In genomic region chr14:100585448-100586152, GRCh38 we compare ENCODE assay signal across 10 cellular contexts. TPM values are rescaled to one million over a fixed set of nuclear protein-coding genes. Genes with fewer than 3 reads are reported as not detected.
DNase-seq lines count a peak whose midpoint lies in the region; ATAC-seq, FAIRE-seq and TF ChIP-seq lines count a peak whose summit lies in the region.
"Had no signal": no experiment of that assay in that cellular context is flagged by ENCODE, and none has a peak within 500 bp of the region (broad histone marks: within the 10 kb centered on the region; RNA-seq: fewer than 3 reads in every experiment).

No MANE protein-coding gene starts in this region.

- no peak for TF ChIP-seq EP300 in A549 (IDR thresholded peaks at IDR 0.05)

- CTCF ChIA-PET in A549 (lab: Yijun Ruan, JAX) = interaction anchor here (1.0 to 2.5 kb wide), 2 partner anchors 10 to 201 kb away, joined by 3 to 9 read pairs; no protein-coding TSS in a partner anchor

- POLR2A ChIA-PET in A549 (lab: Yijun Ruan, JAX) = no interaction called here

- peak overlapping the region; percentile 15 to 75 (median 36) for H3K4me3 Mint-ChIP-seq in CD4-positive, CD25-positive, alpha-beta regulatory T cell
- peak overlapping the region; percentile 55 for H3K4me3 Mint-ChIP-seq in activated T-helper 17 cell treated with anti-CD3 and anti-CD28 coated beads, Interleukin-2, amount 50 U/mL, for 72 hours

- H3K4me1 ChIP-seq in A549 = peaks cover 10% of the 10 kb centered on the region
- H3K4me1 ChIP-seq in CD4-positive, CD25-positive, alpha-beta regulatory T cell (ENCODE audit: control insufficient read depth, insufficient read depth, low read length, poor library complexity, severe bottlenecking) = peaks cover 10% of the 10 kb centered on the region
- H3K4me1 ChIP-seq in mucosa of descending colon (ENCODE audit: low read depth) = peaks cover 3% of the 10 kb centered on the region

- no peak for FAIRE-seq in A549 (lab: Jason Lieb, UNC)
- FAIRE-seq: pancreas had no signal

- peak overlapping the region; percentile 92 for H3K4me2 ChIP-seq in A549

- H3K27ac ChIP-seq in A549 = peak overlapping the region; percentile 95 to 96
- no peak overlapping the region for H3K27ac ChIP-seq in CD4-positive, CD25-positive, alpha-beta regulatory T cell (ENCODE audit: insufficient read depth, low read length, poor library complexity, severe bottlenecking)
- H3K27ac ChIP-seq: pancreas had no signal

- TF ChIP-seq CTCF in A549 (IDR thresholded peaks at IDR 0.05) (no peak), mucosa of descending colon (IDR thresholded peaks at IDR 0.05) (no peak)

- 95% methylated on average over 23 of the region's 23 CpGs for WGBS in A549 (ENCODE audit: missing lambda C conversion rate)

- no peak for ATAC-seq in A549
- no peak for ATAC-seq in CD4-positive, CD25-positive, alpha-beta regulatory T cell (ENCODE audit: low read depth in 2 of 2)
- no peak for ATAC-seq in activated T-helper 17 cell treated with anti-CD3 and anti-CD28 coated beads, Interleukin-2, amount 50 U/mL, for 72 hours (replicated peaks)
- no peak for ATAC-seq in mucosa of descending colon
- no peak for ATAC-seq in GM18868 (IDR thresholded peaks at IDR 0.05; ENCODE audit: unreplicated experiment)

- no peaks in the 10 kb centered on the region for H3K9me3 Mint-ChIP-seq in CD4-positive, CD25-positive, alpha-beta regulatory T cell
- H3K9me3 Mint-ChIP-seq in activated T-helper 17 cell treated with anti-CD3 and anti-CD28 coated beads, Interleukin-2, amount 50 U/mL, for 72 hours = no peaks in the 10 kb centered on the region

- intact Hi-C loops in mucosa of descending colon (cut with DNase I, micrococcal nuclease) = no loop called here

- H3K9me3 ChIP-seq in A549 = no peaks in the 10 kb centered on the region
- H3K9me3 ChIP-seq in CD4-positive, CD25-positive, alpha-beta regulatory T cell (ENCODE audit: control insufficient read depth in 2 of 2, low read length in 2 of 2) = no peaks in the 10 kb centered on the region
- no peaks in the 10 kb centered on the region for H3K9me3 ChIP-seq in mucosa of descending colon
- H3K9me3 ChIP-seq: pancreas had no signal

- H3K27me3 Mint-ChIP-seq in CD4-positive, CD25-positive, alpha-beta regulatory T cell = peaks cover 24% of the 10 kb centered on the region
- H3K27me3 Mint-ChIP-seq in activated T-helper 17 cell treated with anti-CD3 and anti-CD28 coated beads, Interleukin-2, amount 50 U/mL, for 72 hours = peaks cover 13% of the 10 kb centered on the region

- TF ChIP-seq POLR2A in A549 (IDR thresholded peaks at IDR 0.05; ENCODE audit: low read length) = no peak

- peaks cover 0 to 7% (median 1%) of the 10 kb centered on the region in 4 donors for H3K4me1 Mint-ChIP-seq in CD4-positive, CD25-positive, alpha-beta regulatory T cell
- no peaks in the 10 kb centered on the region for H3K4me1 Mint-ChIP-seq in activated T-helper 17 cell treated with anti-CD3 and anti-CD28 coated beads, Interleukin-2, amount 50 U/mL, for 72 hours

- no peaks in the 10 kb centered on the region for H3K36me3 Mint-ChIP-seq in CD4-positive, CD25-positive, alpha-beta regulatory T cell
- no peaks in the 10 kb centered on the region for H3K36me3 Mint-ChIP-seq in activated T-helper 17 cell treated with anti-CD3 and anti-CD28 coated beads, Interleukin-2, amount 50 U/mL, for 72 hours (ENCODE audit: low read depth)

- TF ChIP-seq RAD21 in A549 (conservative IDR thresholded peaks at IDR 0.05 in 1 of 2, IDR thresholded peaks at IDR 0.05 in 1 of 2) = no peak

- no peaks in the 10 kb centered on the region for H3K36me3 ChIP-seq in CD4-positive, CD25-positive, alpha-beta regulatory T cell (ENCODE audit: control insufficient read depth, insufficient read depth, low read length)
- no peaks in the 10 kb centered on the region for H3K36me3 ChIP-seq in mucosa of descending colon (ENCODE audit: low read depth)
- H3K36me3 ChIP-seq: pancreas had no signal

- DNase-seq in A549 (ENCODE audit: low read depth in 1 of 2, low spot score in 1 of 2) = no peak
- DNase-seq in CD4-positive, CD25-positive, alpha-beta regulatory T cell = no peak
- DNase-seq in mucosa of descending colon = peak in 2 of 3 donors; percentile 22 to 33
- DNase-seq in 8988T = no peak
- DNase-seq in GM19240 (ENCODE audit: insufficient read length, low spot score) = no peak
- DNase-seq in activated CD8-positive, alpha-beta memory T cell treated with anti-CD3 and anti-CD28 coated beads, Interleukin-2, amount 50 U/mL, for 48 hours = no peak
- DNase-seq: NCI-H526 treated with DMSO at 0.1 percent for 48 hours had no signal

- peaks cover 3% of the 10 kb centered on the region for H3K27me3 ChIP-seq in CD4-positive, CD25-positive, alpha-beta regulatory T cell (ENCODE audit: control insufficient read depth, insufficient read depth, low read length)
- H3K27me3 ChIP-seq: pancreas had no signal

- H3K27ac Mint-ChIP-seq in CD4-positive, CD25-positive, alpha-beta regulatory T cell = no peak overlapping the region
- H3K27ac Mint-ChIP-seq in activated T-helper 17 cell treated with anti-CD3 and anti-CD28 coated beads, Interleukin-2, amount 50 U/mL, for 72 hours = no peak overlapping the region

- peak overlapping the region; percentile 94; the same call in 2 of the 3 replicates for H3K4me3 ChIP-seq in A549
- H3K4me3 ChIP-seq in CD4-positive, CD25-positive, alpha-beta regulatory T cell (ENCODE audit: low read depth, low read length) = no peak overlapping the region
- H3K4me3 ChIP-seq in mucosa of descending colon = no peak overlapping the region

TF ChIP-seq in A549, 52 proteins besides CTCF, POLR2A, EP300 and RAD21:
- TF ChIP-seq RNF2 (IDR thresholded peaks at IDR 0.05; ENCODE audit: borderline replicate concordance, low read depth) (no peak), CHD2 (IDR thresholded peaks at IDR 0.05; ENCODE audit: low read length, partially characterized antibody) (no peak), NR3C1 (IDR thresholded peaks at IDR 0.05) (no peak), CBX2 (IDR thresholded peaks at IDR 0.05; ENCODE audit: borderline replicate concordance, low read depth) (no peak), TFCP2L1 (CRISPR knock-in tag; IDR thresholded peaks at IDR 0.05) (no peak), FOSL2 (IDR thresholded peaks at IDR 0.05) (no peak), FOSL2 (CRISPR knock-in tag; IDR thresholded peaks at IDR 0.05) (no peak), CBX8 (IDR thresholded peaks at IDR 0.05) (no peak)
- TF ChIP-seq, protein P1, sequence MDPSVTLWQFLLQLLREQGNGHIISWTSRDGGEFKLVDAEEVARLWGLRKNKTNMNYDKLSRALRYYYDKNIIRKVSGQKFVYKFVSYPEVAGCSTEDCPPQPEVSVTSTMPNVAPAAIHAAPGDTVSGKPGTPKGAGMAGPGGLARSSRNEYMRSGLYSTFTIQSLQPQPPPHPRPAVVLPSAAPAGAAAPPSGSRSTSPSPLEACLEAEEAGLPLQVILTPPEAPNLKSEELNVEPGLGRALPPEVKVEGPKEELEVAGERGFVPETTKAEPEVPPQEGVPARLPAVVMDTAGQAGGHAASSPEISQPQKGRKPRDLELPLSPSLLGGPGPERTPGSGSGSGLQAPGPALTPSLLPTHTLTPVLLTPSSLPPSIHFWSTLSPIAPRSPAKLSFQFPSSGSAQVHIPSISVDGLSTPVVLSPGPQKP (IDR thresholded peaks at IDR 0.05; ENCODE audit: low read depth, low read length) = no peak
- TF ChIP-seq, protein P2, sequence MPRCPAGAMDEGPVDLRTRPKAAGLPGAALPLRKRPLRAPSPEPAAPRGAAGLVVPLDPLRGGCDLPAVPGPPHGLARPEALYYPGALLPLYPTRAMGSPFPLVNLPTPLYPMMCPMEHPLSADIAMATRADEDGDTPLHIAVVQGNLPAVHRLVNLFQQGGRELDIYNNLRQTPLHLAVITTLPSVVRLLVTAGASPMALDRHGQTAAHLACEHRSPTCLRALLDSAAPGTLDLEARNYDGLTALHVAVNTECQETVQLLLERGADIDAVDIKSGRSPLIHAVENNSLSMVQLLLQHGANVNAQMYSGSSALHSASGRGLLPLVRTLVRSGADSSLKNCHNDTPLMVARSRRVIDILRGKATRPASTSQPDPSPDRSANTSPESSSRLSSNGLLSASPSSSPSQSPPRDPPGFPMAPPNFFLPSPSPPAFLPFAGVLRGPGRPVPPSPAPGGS (IDR thresholded peaks at IDR 0.05) = no peak
- TF ChIP-seq, protein P3, sequence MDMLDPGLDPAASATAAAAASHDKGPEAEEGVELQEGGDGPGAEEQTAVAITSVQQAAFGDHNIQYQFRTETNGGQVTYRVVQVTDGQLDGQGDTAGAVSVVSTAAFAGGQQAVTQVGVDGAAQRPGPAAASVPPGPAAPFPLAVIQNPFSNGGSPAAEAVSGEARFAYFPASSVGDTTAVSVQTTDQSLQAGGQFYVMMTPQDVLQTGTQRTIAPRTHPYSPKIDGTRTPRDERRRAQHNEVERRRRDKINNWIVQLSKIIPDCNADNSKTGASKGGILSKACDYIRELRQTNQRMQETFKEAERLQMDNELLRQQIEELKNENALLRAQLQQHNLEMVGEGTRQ (IDR thresholded peaks at IDR 0.05) = no peak

RNA-seq across cellular contexts. Expression of gene BEGAIN, which starts 1.6 kb away (rescaled TPM):
- 1.4 and 1.5 TPM in 2 replicates for polyA plus RNA-seq in A549 (2011; rRNA removed)
- 1.3 and 1.8 TPM in 2 replicates for polyA plus RNA-seq in A549 (2012; cell fraction: cytosol; rRNA removed)
- 4.1 and 5.1 TPM in 2 replicates for polyA plus RNA-seq in A549 (2012; cell fraction: nucleus; rRNA removed)
- 1.9 to 3.7 TPM (median 2.3 TPM) in 3 replicates for polyA plus RNA-seq in A549 (2017; fragmentation: RNase III; extraction: RNeasy Plus Mini Kit Qiagen cat#74134 plus additional on column Dnase treatment)
- 0.54 and 1.1 TPM in 2 replicates for polyA minus RNA-seq in A549 (2011; rRNA and poly(A)+ RNA removed)
- 1.3 TPM for total RNA-seq in CD4-positive, CD25-positive, alpha-beta regulatory T cell
- polyA plus RNA-seq in CD4-positive, CD25-positive, alpha-beta regulatory T cell = under 1 TPM in 3 of 4 donors, not detected in 1; 0.29 to 0.53 (median 0.47) TPM
- total RNA-seq in activated T-helper 17 cell treated with anti-CD3 and anti-CD28 coated beads, Interleukin-2, amount 50 U/mL, for 72 hours = 1 to 10 TPM; 2.1 to 2.4 TPM
- 1 to 10 TPM in 2 of 3 donors, under 1 TPM in 1; 0.75 to 2.5 (median 1.1) TPM for total RNA-seq in mucosa of descending colon

Comparison
In these comparisons a context has a peak if more than half of its experiments do, and no peak if none do; other contexts are left out.
1. DNase-seq: peak in mucosa of descending colon (2 of 3); none in A549 (0 of 2), CD4-positive, CD25-positive, alpha-beta regulatory T cell (0 of 3), 8988T (single experiment), GM19240 (single experiment) and activated CD8-positive, alpha-beta memory T cell treated with anti-CD3 and anti-CD28 coated beads, Interleukin-2, amount 50 U/mL, for 48 hours (single experiment).